In genomic region chr18:59923539-59924196, GRCh38 we compare ENCODE assay signal across 13 cellular contexts. TPM values are rescaled to one million over a fixed set of nuclear protein-coding genes. Genes with fewer than 3 reads are reported as not detected.
DNase-seq lines count a peak whose midpoint lies in the region; ATAC-seq and TF ChIP-seq lines count a peak whose summit lies in the region.
"Had no signal": no experiment of that assay in that cellular context is flagged by ENCODE, and none has a peak within 500 bp of the region (broad histone marks: within the 10 kb centered on the region; RNA-seq: fewer than 3 reads in every experiment).

No MANE protein-coding gene starts in this region.

- peaks cover 16% of the 10 kb centered on the region for H3K27me3 Mint-ChIP-seq in stimulated activated naive CD8-positive, alpha-beta T cell treated with anti-CD3 and anti-CD28 coated beads, Interleukin-15, Interleukin-2, amounts not matched to agents 100 ng/mL and 50 ng/mL, for 24 hours
- H3K27me3 Mint-ChIP-seq in stimulated activated naive CD8-positive, alpha-beta T cell treated with anti-CD3 and anti-CD28 coated beads, Interleukin-15, amount 100 ng/mL, for 72 hours, result peaks cover 16% of the 10 kb centered on the region
- H3K27me3 Mint-ChIP-seq: central memory CD8-positive, alpha-beta T cell had no signal

- no peaks in the 10 kb centered on the region for H3K36me3 Mint-ChIP-seq in stimulated activated naive CD8-positive, alpha-beta T cell treated with anti-CD3 and anti-CD28 coated beads, Interleukin-15, Interleukin-2, amounts not matched to agents 100 ng/mL and 50 ng/mL, for 24 hours (ENCODE audit: low read depth)

- intact Hi-C loops in mucosa of descending colon (cut with DNase I, micrococcal nuclease), result no loop called here

- H3K27me3 ChIP-seq in tibial nerve, result no peaks in the 10 kb centered on the region
- H3K27me3 ChIP-seq: sigmoid colon had no signal

- no peak for TF ChIP-seq EP300 in tibial nerve (IDR thresholded peaks at IDR 0.05)

- no peaks in the 10 kb centered on the region for H3K36me3 ChIP-seq in tibial nerve
- no peaks in the 10 kb centered on the region for H3K36me3 ChIP-seq in mucosa of descending colon (ENCODE audit: low read depth)
- H3K36me3 ChIP-seq: sigmoid colon had no signal

- no peaks in the 10 kb centered on the region for H3K9me3 ChIP-seq in tibial nerve
- H3K9me3 ChIP-seq in mucosa of descending colon, result no peaks in the 10 kb centered on the region
- H3K9me3 ChIP-seq: sigmoid colon had no signal

- H3K4me3 ChIP-seq in tibial nerve (no peak overlapping the region), mucosa of descending colon (no peak overlapping the region)
- H3K4me3 ChIP-seq: sigmoid colon had no signal

- no peak for TF ChIP-seq POLR2A in tibial nerve (IDR thresholded peaks at IDR 0.05)

- no peak for ATAC-seq in stimulated activated naive CD8-positive, alpha-beta T cell treated with anti-CD3 and anti-CD28 coated beads, Interleukin-15, amount 100 ng/mL, for 72 hours
- ATAC-seq in HG02763 (IDR thresholded peaks at IDR 0.05; ENCODE audit: unreplicated experiment), result peak; percentile 35
- peak; percentile 44 for ATAC-seq in HG03521 (IDR thresholded peaks at IDR 0.05; ENCODE audit: unreplicated experiment)
- ATAC-seq in mucosa of descending colon, result no peak

- no peak for TF ChIP-seq CTCF in tibial nerve (IDR thresholded peaks at IDR 0.05)
- TF ChIP-seq CTCF in mucosa of descending colon (IDR thresholded peaks at IDR 0.05), result no peak

- H3K9me3 Mint-ChIP-seq in stimulated activated naive CD8-positive, alpha-beta T cell treated with anti-CD3 and anti-CD28 coated beads, Interleukin-15, Interleukin-2, amounts not matched to agents 100 ng/mL and 50 ng/mL, for 24 hours, result no peaks in the 10 kb centered on the region
- no peaks in the 10 kb centered on the region for H3K9me3 Mint-ChIP-seq in stimulated activated naive CD8-positive, alpha-beta T cell treated with anti-CD3 and anti-CD28 coated beads, Interleukin-15, amount 100 ng/mL, for 72 hours
- H3K9me3 Mint-ChIP-seq: central memory CD8-positive, alpha-beta T cell had no signal

- DNase-seq in stimulated activated naive CD8-positive, alpha-beta T cell treated with anti-CD3 and anti-CD28 coated beads, Interleukin-15, amount 100 ng/mL, for 72 hours, result no peak
- DNase-seq in NCI-H2171 treated with DMSO at 0.1 percent for 48 hours (lab: John Stamatoyannopoulos, UW), result no peak
- DNase-seq in tibial nerve (ENCODE audit: low spot score in 2 of 2), result no peak
- DNase-seq in stimulated activated CD4-positive, alpha-beta T cell treated with anti-CD3 and anti-CD28 coated beads, Interleukin-1b, Interleukin-23, amount 100 ng/mL, for 48 hours, result no peak
- no peak for DNase-seq in mucosa of descending colon
- DNase-seq: activated T-cell treated with anti-CD3 and anti-CD28 coated beads for 4 hours, foreskin melanocyte, GDM1, sigmoid colon had no signal

- H3K27ac ChIP-seq in tibial nerve, result no peak overlapping the region
- H3K27ac ChIP-seq: sigmoid colon had no signal

- H3K27ac Mint-ChIP-seq in stimulated activated naive CD8-positive, alpha-beta T cell treated with anti-CD3 and anti-CD28 coated beads, Interleukin-15, Interleukin-2, amounts not matched to agents 100 ng/mL and 50 ng/mL, for 24 hours, result peak overlapping the region; percentile 40
- no peak overlapping the region for H3K27ac Mint-ChIP-seq in stimulated activated naive CD8-positive, alpha-beta T cell treated with anti-CD3 and anti-CD28 coated beads, Interleukin-15, amount 100 ng/mL, for 72 hours

- no peaks in the 10 kb centered on the region for H3K4me1 ChIP-seq in tibial nerve
- no peaks in the 10 kb centered on the region for H3K4me1 ChIP-seq in mucosa of descending colon (ENCODE audit: low read depth)

- peaks cover 63% of the 10 kb centered on the region for H3K4me1 Mint-ChIP-seq in stimulated activated naive CD8-positive, alpha-beta T cell treated with anti-CD3 and anti-CD28 coated beads, Interleukin-15, Interleukin-2, amounts not matched to agents 100 ng/mL and 50 ng/mL, for 24 hours (ENCODE audit: low read depth)
- peaks cover 47% of the 10 kb centered on the region for H3K4me1 Mint-ChIP-seq in stimulated activated naive CD8-positive, alpha-beta T cell treated with anti-CD3 and anti-CD28 coated beads, Interleukin-15, amount 100 ng/mL, for 72 hours

- WGBS in tibial nerve, 2 donors, result 83 to 85% methylated on average over 6 of the region's 6 CpGs

- peak overlapping the region; percentile 15 for H3K4me3 Mint-ChIP-seq in stimulated activated naive CD8-positive, alpha-beta T cell treated with anti-CD3 and anti-CD28 coated beads, Interleukin-15, Interleukin-2, amounts not matched to agents 100 ng/mL and 50 ng/mL, for 24 hours
- no peak overlapping the region for H3K4me3 Mint-ChIP-seq in stimulated activated naive CD8-positive, alpha-beta T cell treated with anti-CD3 and anti-CD28 coated beads, Interleukin-15, amount 100 ng/mL, for 72 hours
- H3K4me3 Mint-ChIP-seq: central memory CD8-positive, alpha-beta T cell had no signal

RNA-seq across cellular contexts. Expression of gene PMAIP1, which starts 23.9 kb away (rescaled TPM):
- total RNA-seq in tibial nerve (under 1 TPM in 2 of 4 donors, not detected in 2; 0.22 to 0.98 TPM), mucosa of descending colon (1 to 10 TPM; 1.2 to 2.2 (median 2.1) TPM)

Comparison
In these comparisons a context has a peak if more than half of its experiments do, and no peak if none do; other contexts are left out.
1. ATAC-seq: peak in HG02763 (single experiment) and HG03521 (single experiment); none in stimulated activated naive CD8-positive, alpha-beta T cell treated with anti-CD3 and anti-CD28 coated beads, Interleukin-15, amount 100 ng/mL, for 72 hours (single experiment) and mucosa of descending colon (single experiment).